In genomic region chr10:119301397-119301796, GRCh38 we compare ENCODE assay signal across 8 cellular contexts.
DNase-seq lines count a peak whose midpoint lies in the region; ATAC-seq and FAIRE-seq lines count a peak whose summit lies in the region.

No MANE protein-coding gene starts in this region.

- no peaks in the 10 kb centered on the region for H3K27me3 Mint-ChIP-seq in activated CD4-positive, alpha-beta T cell treated with anti-CD3 and anti-CD28 coated beads, Interleukin-2, amount 10 ng/mL, durations not matched to agents 24 days and 14 days

- peaks cover 12% of the 10 kb centered on the region for H3K9me3 Mint-ChIP-seq in activated CD4-positive, alpha-beta T cell treated with anti-CD3 and anti-CD28 coated beads, Interleukin-2, amount 10 ng/mL, durations not matched to agents 24 days and 14 days

- H3K4me3 Mint-ChIP-seq in activated CD4-positive, alpha-beta T cell treated with anti-CD3 and anti-CD28 coated beads, Interleukin-2, amount 10 ng/mL, durations not matched to agents 24 days and 14 days = peak overlapping the region; percentile 84

- intact Hi-C loops in activated CD4-positive, alpha-beta T cell treated with anti-CD3 and anti-CD28 coated beads, Interleukin-2, amount 10 ng/mL, durations not matched to agents 24 days and 14 days (cut with micrococcal nuclease) = loop anchor here (1.0 to 2.0 kb wide), 5 partner anchors 9 to 93 kb away; no protein-coding TSS in a partner anchor
- intact Hi-C loops in sciatic nerve (cut with DNase I) = loop anchor here (5.0 kb wide), 1 partner anchor 934 kb away; no protein-coding TSS in a partner anchor

- no peak for FAIRE-seq in HTR-8/SVneo (lab: Jason Lieb, UNC)

- DNase-seq in EH (ENCODE audit: low read depth) (peak; percentile 26), sciatic nerve (ENCODE audit: low spot score) (no peak), HTR-8/SVneo (ENCODE audit: insufficient read length, low spot score) (no peak)
- DNase-seq in activated CD4-positive, alpha-beta T cell treated with anti-CD3 and anti-CD28 coated beads, Interleukin-2, amount 10 ng/mL, durations not matched to agents 24 days and 14 days = peak; percentile 92
- DNase-seq in effector CD4-positive, alpha-beta T cell = peak; percentile 53
- peak; percentile 73 for DNase-seq in stimulated activated CD4-positive, alpha-beta T cell treated with anti-CD3 and anti-CD28 coated beads, Interleukin-4, amount 100 ng/mL, for 24 hours

- ATAC-seq in GM18867 (IDR thresholded peaks at IDR 0.05; ENCODE audit: unreplicated experiment) = no peak
- ATAC-seq in sciatic nerve = no peak
- no peak for ATAC-seq in HG02678 (IDR thresholded peaks at IDR 0.05; ENCODE audit: unreplicated experiment)

- H3K36me3 Mint-ChIP-seq in activated CD4-positive, alpha-beta T cell treated with anti-CD3 and anti-CD28 coated beads, Interleukin-2, amount 10 ng/mL, durations not matched to agents 24 days and 14 days (ENCODE audit: low read depth) = peaks cover 26% of the 10 kb centered on the region

- H3K27ac Mint-ChIP-seq in activated CD4-positive, alpha-beta T cell treated with anti-CD3 and anti-CD28 coated beads, Interleukin-2, amount 10 ng/mL, durations not matched to agents 24 days and 14 days = peak overlapping the region; percentile 99

- peaks cover 82% of the 10 kb centered on the region for H3K4me1 Mint-ChIP-seq in activated CD4-positive, alpha-beta T cell treated with anti-CD3 and anti-CD28 coated beads, Interleukin-2, amount 10 ng/mL, durations not matched to agents 24 days and 14 days

Comparison
In these comparisons a context has a peak if more than half of its experiments do, and no peak if none do; other contexts are left out.
1. DNase-seq: peak in EH (single experiment), activated CD4-positive, alpha-beta T cell treated with anti-CD3 and anti-CD28 coated beads, Interleukin-2, amount 10 ng/mL, durations not matched to agents 24 days and 14 days (single experiment), effector CD4-positive, alpha-beta T cell (single experiment) and stimulated activated CD4-positive, alpha-beta T cell treated with anti-CD3 and anti-CD28 coated beads, Interleukin-4, amount 100 ng/mL, for 24 hours (single experiment); none in sciatic nerve (single experiment) and HTR-8/SVneo (single experiment).